In genomic region chr6:16320533-16321340, GRCh38 we compare ENCODE assay signal across 1 cellular context.
TF ChIP-seq lines count a peak whose summit lies in the region.

No MANE protein-coding gene starts in this region.

TF ChIP-seq in IMR-90, 13 proteins besides CTCF, POLR2A, EP300 and RAD21 (continued from another document):
- TF ChIP-seq MAFK (IDR thresholded peaks at IDR 0.05; ENCODE audit: low read depth, low read length) (no peak), USF2 (IDR thresholded peaks at IDR 0.05; ENCODE audit: low read depth, low read length) (no peak)
